ENCODE assay signal across 8 cellular contexts in genomic region chr14:91835920-91836843, GRCh38. TPM values are rescaled to one million over a fixed set of nuclear protein-coding genes. Genes with fewer than 3 reads are reported as not detected.
DNase-seq lines count a peak whose midpoint lies in the region; ATAC-seq, FAIRE-seq and TF ChIP-seq lines count a peak whose summit lies in the region.

No MANE protein-coding gene starts in this region.

- H3K9me3 ChIP-seq in lower lobe of right lung = no peaks in the 10 kb centered on the region

- H3K4me3 ChIP-seq in bronchial epithelial cell (ENCODE audit: low read depth, low read length) (peak overlapping the region; percentile 80), lower lobe of right lung (peak overlapping the region; percentile 66)

- H3K27ac ChIP-seq in lower lobe of right lung = peak overlapping the region; percentile 86

- CTCF ChIA-PET in WTC11 (lab: Charles Lee) = interaction anchor here (0.7 to 1.3 kb wide), 4 partner anchors 12 to 59 kb away, joined by 3 to 4 read pairs (median 3); no protein-coding TSS in a partner anchor

- ATAC-seq in GM21529 (IDR thresholded peaks at IDR 0.05; ENCODE audit: unreplicated experiment) = peak; percentile 55
- peak; percentile 92 for ATAC-seq in WTC11
- ATAC-seq in lower lobe of right lung = peak; percentile 98 to 99
- ATAC-seq in GM18511 (IDR thresholded peaks at IDR 0.05; ENCODE audit: unreplicated experiment) = no peak

- H3K27ac Mint-ChIP-seq in WTC11 = no peak overlapping the region; the same call in 1 of the 2 replicates

- intact Hi-C loops in lower lobe of right lung (cut with DNase I) = no loop called here

- H3K4me1 Mint-ChIP-seq in WTC11 = peaks cover 39% of the 10 kb centered on the region

- no peaks in the 10 kb centered on the region for H3K9me3 Mint-ChIP-seq in WTC11

- no peak for FAIRE-seq in bronchial epithelial cell (lab: Jason Lieb, UNC)

- DNase-seq in CMK (ENCODE audit: low read depth) (peak; percentile 9), NCI-H1092 treated with DMSO at 0.1 percent for 48 hours (lab: John Stamatoyannopoulos, UW) (peak; percentile 14), WTC11 (ENCODE audit: low spot score) (peak; percentile 83), bronchial epithelial cell (ENCODE audit: low read depth) (peak; percentile 76), lower lobe of right lung (peak; percentile 91)
- peak; percentile 66 for DNase-seq in stimulated activated CD8-positive, alpha-beta memory T cell treated with anti-CD3 and anti-CD28 coated beads, Interleukin-12 subunit alpha, Interleukin-12 subunit beta, amount 100 ng/mL, for 4 hours (ENCODE audit: low read depth)

- H3K27me3 ChIP-seq in bronchial epithelial cell (ENCODE audit: control insufficient read depth, insufficient read depth, low read length) = no peaks in the 10 kb centered on the region
- H3K27me3 ChIP-seq in lower lobe of right lung (ENCODE audit: low read depth) = no peaks in the 10 kb centered on the region

- peak overlapping the region; percentile 81 for H3K4me3 Mint-ChIP-seq in WTC11

- POLR2A ChIA-PET in WTC11 (lab: Charles Lee) = no interaction called here

- peaks cover 4% of the 10 kb centered on the region; the same call in 1 of the 2 replicates for H3K27me3 Mint-ChIP-seq in WTC11 (ENCODE audit: low read depth)

- H3K4me1 ChIP-seq in lower lobe of right lung = peaks cover 14% of the 10 kb centered on the region

- no peaks in the 10 kb centered on the region for H3K36me3 Mint-ChIP-seq in WTC11

- TF ChIP-seq CTCF in WTC11 (IDR thresholded peaks at IDR 0.05) (no peak), bronchial epithelial cell (IDR thresholded peaks at IDR 0.05; ENCODE audit: insufficient read depth, low read length, severe bottlenecking) (peak; percentile 9), lower lobe of right lung (IDR thresholded peaks at IDR 0.05) (no peak)

- H3K36me3 ChIP-seq in bronchial epithelial cell (ENCODE audit: control insufficient read depth, insufficient read depth, low read length) = no peaks in the 10 kb centered on the region
- no peaks in the 10 kb centered on the region for H3K36me3 ChIP-seq in lower lobe of right lung

TF ChIP-seq in WTC11, 78 proteins besides CTCF, POLR2A, EP300 and RAD21:
- TF ChIP-seq ZBTB43 (CRISPR knock-in tag; IDR thresholded peaks at IDR 0.05) (0 out of 2 replicates have a peak, but pooled peaks have one; percentile 29), ZNF396 (CRISPR knock-in tag; IDR thresholded peaks at IDR 0.05; ENCODE audit: borderline replicate concordance) (no peak), NR2C2 (CRISPR knock-in tag; IDR thresholded peaks at IDR 0.05) (no peak), TP53 (CRISPR knock-in tag; IDR thresholded peaks at IDR 0.05) (no peak; the same call in 1 of the 2 replicates), SP1 (CRISPR knock-in tag; conservative IDR thresholded peaks at IDR 0.05) (peak; percentile 34; the same call in 1 of the 2 replicates)
- TF ChIP-seq, protein P1, sequence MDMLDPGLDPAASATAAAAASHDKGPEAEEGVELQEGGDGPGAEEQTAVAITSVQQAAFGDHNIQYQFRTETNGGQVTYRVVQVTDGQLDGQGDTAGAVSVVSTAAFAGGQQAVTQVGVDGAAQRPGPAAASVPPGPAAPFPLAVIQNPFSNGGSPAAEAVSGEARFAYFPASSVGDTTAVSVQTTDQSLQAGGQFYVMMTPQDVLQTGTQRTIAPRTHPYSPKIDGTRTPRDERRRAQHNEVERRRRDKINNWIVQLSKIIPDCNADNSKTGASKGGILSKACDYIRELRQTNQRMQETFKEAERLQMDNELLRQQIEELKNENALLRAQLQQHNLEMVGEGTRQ (CRISPR knock-in tag; IDR thresholded peaks at IDR 0.05) = no peak
TF ChIP-seq in WTC11: peak in this region for 2.

RNA-seq across cellular contexts. Expression of gene TC2N, which starts 31.2 kb away (rescaled TPM):
- total RNA-seq in WTC11 (2021) (29.3 to 33.0 TPM (median 29.6 TPM) in 3 replicates), bronchial epithelial cell (46.1 and 48.1 TPM in 2 replicates), lower lobe of right lung (53.1 TPM)

Comparison
In these comparisons a context has a peak if more than half of its experiments do, and no peak if none do; other contexts are left out.
1. DNase-seq: peak in every context shown above with its lines; median percentile 91 in lower lobe of right lung; 83 in WTC11; 76 in bronchial epithelial cell; 66 in stimulated activated CD8-positive, alpha-beta memory T cell treated with anti-CD3 and anti-CD28 coated beads, Interleukin-12 subunit alpha, Interleukin-12 subunit beta, amount 100 ng/mL, for 4 hours; 14 in NCI-H1092 treated with DMSO at 0.1 percent for 48 hours; 9 in CMK.